ENCODE assay signal across 3 cellular contexts in the genomic region with DNA sequence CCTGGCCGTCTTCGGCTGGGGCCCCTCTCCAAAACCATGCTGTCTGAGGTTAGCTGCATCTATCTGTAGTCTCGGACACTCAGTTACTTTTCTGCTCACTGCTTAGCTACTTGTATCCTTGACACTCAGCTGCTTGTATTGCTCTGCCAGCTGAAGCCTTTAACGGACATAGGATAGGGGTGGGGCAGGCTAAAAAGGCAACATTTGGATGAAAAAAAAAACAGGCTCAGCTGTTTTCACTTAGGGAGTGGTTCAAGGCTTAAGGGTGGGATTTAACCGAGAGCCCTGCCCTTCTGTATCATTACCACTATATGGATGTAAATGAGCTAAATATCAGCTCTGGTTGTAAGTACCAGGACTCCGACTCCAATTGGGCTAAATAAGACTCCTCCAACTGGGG.
TF ChIP-seq lines count a peak whose summit lies in the region.

No MANE protein-coding gene starts in this region.

TF ChIP-seq in SK-N-SH, 30 proteins besides CTCF, POLR2A, EP300 and RAD21 (continues in another document):
- TF ChIP-seq MEF2A (IDR thresholded peaks at IDR 0.05; ENCODE audit: borderline replicate concordance, low read depth) (no peak), SIN3A (IDR thresholded peaks at IDR 0.05; ENCODE audit: borderline replicate concordance, low read depth, low read length) (no peak), TAF1 (IDR thresholded peaks at IDR 0.05; ENCODE audit: borderline replicate concordance, low read depth, low read length) (no peak), TEAD4 (IDR thresholded peaks at IDR 0.05; ENCODE audit: borderline replicate concordance, insufficient read depth) (no peak), NRF1 (IDR thresholded peaks at IDR 0.05; ENCODE audit: low read depth, low read length) (no peak), CHD2 (IDR thresholded peaks at IDR 0.05; ENCODE audit: low read length, partially characterized antibody) (no peak), RXRA (IDR thresholded peaks at IDR 0.05; ENCODE audit: borderline replicate concordance, low read depth) (no peak)
- TF ChIP-seq, protein P1, sequence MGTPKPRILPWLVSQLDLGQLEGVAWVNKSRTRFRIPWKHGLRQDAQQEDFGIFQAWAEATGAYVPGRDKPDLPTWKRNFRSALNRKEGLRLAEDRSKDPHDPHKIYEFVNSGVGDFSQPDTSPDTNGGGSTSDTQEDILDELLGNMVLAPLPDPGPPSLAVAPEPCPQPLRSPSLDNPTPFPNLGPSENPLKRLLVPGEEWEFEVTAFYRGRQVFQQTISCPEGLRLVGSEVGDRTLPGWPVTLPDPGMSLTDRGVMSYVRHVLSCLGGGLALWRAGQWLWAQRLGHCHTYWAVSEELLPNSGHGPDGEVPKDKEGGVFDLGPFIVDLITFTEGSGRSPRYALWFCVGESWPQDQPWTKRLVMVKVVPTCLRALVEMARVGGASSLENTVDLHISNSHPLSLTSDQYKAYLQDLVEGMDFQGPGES (IDR thresholded peaks at IDR 0.05; ENCODE audit: low read depth, low read length) = no peak
- TF ChIP-seq, protein P2, sequence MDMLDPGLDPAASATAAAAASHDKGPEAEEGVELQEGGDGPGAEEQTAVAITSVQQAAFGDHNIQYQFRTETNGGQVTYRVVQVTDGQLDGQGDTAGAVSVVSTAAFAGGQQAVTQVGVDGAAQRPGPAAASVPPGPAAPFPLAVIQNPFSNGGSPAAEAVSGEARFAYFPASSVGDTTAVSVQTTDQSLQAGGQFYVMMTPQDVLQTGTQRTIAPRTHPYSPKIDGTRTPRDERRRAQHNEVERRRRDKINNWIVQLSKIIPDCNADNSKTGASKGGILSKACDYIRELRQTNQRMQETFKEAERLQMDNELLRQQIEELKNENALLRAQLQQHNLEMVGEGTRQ (IDR thresholded peaks at IDR 0.05; ENCODE audit: borderline replicate concordance, low read depth, low read length) = no peak
- TF ChIP-seq, protein P3, sequence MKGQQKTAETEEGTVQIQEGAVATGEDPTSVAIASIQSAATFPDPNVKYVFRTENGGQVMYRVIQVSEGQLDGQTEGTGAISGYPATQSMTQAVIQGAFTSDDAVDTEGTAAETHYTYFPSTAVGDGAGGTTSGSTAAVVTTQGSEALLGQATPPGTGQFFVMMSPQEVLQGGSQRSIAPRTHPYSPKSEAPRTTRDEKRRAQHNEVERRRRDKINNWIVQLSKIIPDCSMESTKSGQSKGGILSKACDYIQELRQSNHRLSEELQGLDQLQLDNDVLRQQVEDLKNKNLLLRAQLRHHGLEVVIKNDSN (IDR thresholded peaks at IDR 0.05; ENCODE audit: borderline replicate concordance, low read depth) = no peak
- TF ChIP-seq, protein P4, sequence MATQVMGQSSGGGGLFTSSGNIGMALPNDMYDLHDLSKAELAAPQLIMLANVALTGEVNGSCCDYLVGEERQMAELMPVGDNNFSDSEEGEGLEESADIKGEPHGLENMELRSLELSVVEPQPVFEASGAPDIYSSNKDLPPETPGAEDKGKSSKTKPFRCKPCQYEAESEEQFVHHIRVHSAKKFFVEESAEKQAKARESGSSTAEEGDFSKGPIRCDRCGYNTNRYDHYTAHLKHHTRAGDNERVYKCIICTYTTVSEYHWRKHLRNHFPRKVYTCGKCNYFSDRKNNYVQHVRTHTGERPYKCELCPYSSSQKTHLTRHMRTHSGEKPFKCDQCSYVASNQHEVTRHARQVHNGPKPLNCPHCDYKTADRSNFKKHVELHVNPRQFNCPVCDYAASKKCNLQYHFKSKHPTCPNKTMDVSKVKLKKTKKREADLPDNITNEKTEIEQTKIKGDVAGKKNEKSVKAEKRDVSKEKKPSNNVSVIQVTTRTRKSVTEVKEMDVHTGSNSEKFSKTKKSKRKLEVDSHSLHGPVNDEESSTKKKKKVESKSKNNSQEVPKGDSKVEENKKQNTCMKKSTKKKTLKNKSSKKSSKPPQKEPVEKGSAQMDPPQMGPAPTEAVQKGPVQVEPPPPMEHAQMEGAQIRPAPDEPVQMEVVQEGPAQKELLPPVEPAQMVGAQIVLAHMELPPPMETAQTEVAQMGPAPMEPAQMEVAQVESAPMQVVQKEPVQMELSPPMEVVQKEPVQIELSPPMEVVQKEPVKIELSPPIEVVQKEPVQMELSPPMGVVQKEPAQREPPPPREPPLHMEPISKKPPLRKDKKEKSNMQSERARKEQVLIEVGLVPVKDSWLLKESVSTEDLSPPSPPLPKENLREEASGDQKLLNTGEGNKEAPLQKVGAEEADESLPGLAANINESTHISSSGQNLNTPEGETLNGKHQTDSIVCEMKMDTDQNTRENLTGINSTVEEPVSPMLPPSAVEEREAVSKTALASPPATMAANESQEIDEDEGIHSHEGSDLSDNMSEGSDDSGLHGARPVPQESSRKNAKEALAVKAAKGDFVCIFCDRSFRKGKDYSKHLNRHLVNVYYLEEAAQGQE (IDR thresholded peaks at IDR 0.05; ENCODE audit: low read depth, low read length) = no peak

TF ChIP-seq in SK-N-SH treated with all-trans-retinoic acid at 6 μM for 48 hours, 23 proteins besides CTCF, POLR2A, EP300 and RAD21:
- TF ChIP-seq GLIS3 (CRISPR knock-in tag; IDR thresholded peaks at IDR 0.05) (no peak), ZNF565 (CRISPR knock-in tag; conservative IDR thresholded peaks at IDR 0.05; ENCODE audit: low read depth) (no peak), ZFP3 (CRISPR knock-in tag; IDR thresholded peaks at IDR 0.05) (no peak), ISL1 (CRISPR knock-in tag; IDR thresholded peaks at IDR 0.05) (no peak), ZNF8 (CRISPR knock-in tag; IDR thresholded peaks at IDR 0.05) (no peak), CSDC2 (CRISPR knock-in tag; IDR thresholded peaks at IDR 0.05) (no peak), PPARA (CRISPR knock-in tag; IDR thresholded peaks at IDR 0.05; ENCODE audit: borderline replicate concordance) (no peak)
- TF ChIP-seq, protein P5, sequence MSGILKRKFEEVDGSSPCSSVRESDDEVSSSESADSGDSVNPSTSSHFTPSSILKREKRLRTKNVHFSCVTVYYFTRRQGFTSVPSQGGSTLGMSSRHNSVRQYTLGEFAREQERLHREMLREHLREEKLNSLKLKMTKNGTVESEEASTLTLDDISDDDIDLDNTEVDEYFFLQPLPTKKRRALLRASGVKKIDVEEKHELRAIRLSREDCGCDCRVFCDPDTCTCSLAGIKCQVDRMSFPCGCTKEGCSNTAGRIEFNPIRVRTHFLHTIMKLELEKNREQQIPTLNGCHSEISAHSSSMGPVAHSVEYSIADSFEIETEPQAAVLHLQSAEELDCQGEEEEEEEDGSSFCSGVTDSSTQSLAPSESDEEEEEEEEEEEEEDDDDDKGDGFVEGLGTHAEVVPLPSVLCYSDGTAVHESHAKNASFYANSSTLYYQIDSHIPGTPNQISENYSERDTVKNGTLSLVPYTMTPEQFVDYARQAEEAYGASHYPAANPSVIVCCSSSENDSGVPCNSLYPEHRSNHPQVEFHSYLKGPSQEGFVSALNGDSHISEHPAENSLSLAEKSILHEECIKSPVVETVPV (CRISPR knock-in tag; IDR thresholded peaks at IDR 0.05) = no peak

TF ChIP-seq in K562, 482 proteins besides CTCF, POLR2A, EP300 and RAD21:
- no peak for TF ChIP-seq ELF2 (CRISPR knock-in tag; IDR thresholded peaks at IDR 0.05)
- no peak for TF ChIP-seq POLR2AphosphoS5 (IDR thresholded peaks at IDR 0.05; ENCODE audit: control insufficient read depth, insufficient read depth, low read depth, low read length)
- TF ChIP-seq GABPB2 (CRISPR knock-in tag; conservative IDR thresholded peaks at IDR 0.05) = no peak
- TF ChIP-seq CAMTA2 (CRISPR knock-in tag; conservative IDR thresholded peaks at IDR 0.05) = no peak
- no peak for TF ChIP-seq ARID2 (IDR thresholded peaks at IDR 0.05)
- no peak for TF ChIP-seq SREBF2 (CRISPR knock-in tag; IDR thresholded peaks at IDR 0.05)
- no peak for TF ChIP-seq TCF7 (IDR thresholded peaks at IDR 0.05; ENCODE audit: borderline replicate concordance)
- no peak for TF ChIP-seq THRAP3 (IDR thresholded peaks at IDR 0.05; ENCODE audit: borderline replicate concordance)
- no peak for TF ChIP-seq NR4A1 (CRISPR knock-in tag; IDR thresholded peaks at IDR 0.05)
- no peak for TF ChIP-seq NR4A1 (tag; IDR thresholded peaks at IDR 0.05)
- TF ChIP-seq, protein P6, sequence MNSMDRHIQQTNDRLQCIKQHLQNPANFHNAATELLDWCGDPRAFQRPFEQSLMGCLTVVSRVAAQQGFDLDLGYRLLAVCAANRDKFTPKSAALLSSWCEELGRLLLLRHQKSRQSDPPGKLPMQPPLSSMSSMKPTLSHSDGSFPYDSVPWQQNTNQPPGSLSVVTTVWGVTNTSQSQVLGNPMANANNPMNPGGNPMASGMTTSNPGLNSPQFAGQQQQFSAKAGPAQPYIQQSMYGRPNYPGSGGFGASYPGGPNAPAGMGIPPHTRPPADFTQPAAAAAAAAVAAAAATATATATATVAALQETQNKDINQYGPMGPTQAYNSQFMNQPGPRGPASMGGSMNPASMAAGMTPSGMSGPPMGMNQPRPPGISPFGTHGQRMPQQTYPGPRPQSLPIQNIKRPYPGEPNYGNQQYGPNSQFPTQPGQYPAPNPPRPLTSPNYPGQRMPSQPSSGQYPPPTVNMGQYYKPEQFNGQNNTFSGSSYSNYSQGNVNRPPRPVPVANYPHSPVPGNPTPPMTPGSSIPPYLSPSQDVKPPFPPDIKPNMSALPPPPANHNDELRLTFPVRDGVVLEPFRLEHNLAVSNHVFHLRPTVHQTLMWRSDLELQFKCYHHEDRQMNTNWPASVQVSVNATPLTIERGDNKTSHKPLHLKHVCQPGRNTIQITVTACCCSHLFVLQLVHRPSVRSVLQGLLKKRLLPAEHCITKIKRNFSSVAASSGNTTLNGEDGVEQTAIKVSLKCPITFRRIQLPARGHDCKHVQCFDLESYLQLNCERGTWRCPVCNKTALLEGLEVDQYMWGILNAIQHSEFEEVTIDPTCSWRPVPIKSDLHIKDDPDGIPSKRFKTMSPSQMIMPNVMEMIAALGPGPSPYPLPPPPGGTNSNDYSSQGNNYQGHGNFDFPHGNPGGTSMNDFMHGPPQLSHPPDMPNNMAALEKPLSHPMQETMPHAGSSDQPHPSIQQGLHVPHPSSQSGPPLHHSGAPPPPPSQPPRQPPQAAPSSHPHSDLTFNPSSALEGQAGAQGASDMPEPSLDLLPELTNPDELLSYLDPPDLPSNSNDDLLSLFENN (IDR thresholded peaks at IDR 0.05; ENCODE audit: low read depth in 2 of 2, low read length in 2 of 2) = no peak
- no peak for TF ChIP-seq NR3C1 (CRISPR knock-in tag; IDR thresholded peaks at IDR 0.05)
- TF ChIP-seq ZNF436 (CRISPR knock-in tag; IDR thresholded peaks at IDR 0.05) = no peak
- no peak for TF ChIP-seq SETDB1 (IDR thresholded peaks at IDR 0.05; ENCODE audit: low read length)
- TF ChIP-seq EWSR1 (IDR thresholded peaks at IDR 0.05; ENCODE audit: borderline replicate concordance, low read depth, partially characterized antibody) = no peak
- no peak for TF ChIP-seq PCBP1 (IDR thresholded peaks at IDR 0.05; ENCODE audit: low read depth, low read length, poor library complexity, severe bottlenecking)
TF ChIP-seq in K562: peak in this region for 0.
